ENCODE assay signal across 19 cellular contexts in the genomic region with DNA sequence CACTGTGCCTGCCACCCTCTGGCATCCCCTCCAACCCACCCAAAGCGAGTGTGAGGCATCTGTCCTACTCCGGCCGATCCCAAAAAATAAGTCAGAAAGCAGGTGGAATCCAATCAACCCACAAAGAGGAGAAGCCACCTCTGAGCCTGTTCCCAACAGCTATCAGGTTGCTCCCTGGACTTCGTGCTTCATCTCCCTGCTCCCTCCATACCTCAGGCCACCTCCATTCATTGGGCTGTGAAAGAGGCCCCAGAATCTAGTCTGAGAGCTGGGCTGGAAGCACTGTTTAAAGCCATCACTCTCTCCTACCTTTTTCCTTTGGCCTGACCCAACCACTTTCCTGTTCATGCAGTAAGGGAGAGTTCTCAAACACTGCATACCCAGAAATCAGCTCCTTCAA.
"Had no signal": no experiment of that assay in that cellular context is flagged by ENCODE, and none has a peak within 500 bp of the region (broad histone marks: within the 10 kb centered on the region; RNA-seq: fewer than 3 reads in every experiment).

No MANE protein-coding gene starts in this region.

- H3K4me3 Mint-ChIP-seq: activated naive CD4-positive, alpha-beta T cell treated with anti-CD3 and anti-CD28 coated beads for 36 hours; T-cell had no signal

- DNase-seq: activated naive CD4-positive, alpha-beta T cell treated with anti-CD3 and anti-CD28 coated beads for 36 hours; body of pancreas; central memory CD4-positive, alpha-beta T cell; dorsolateral prefrontal cortex; foreskin fibroblast; glutamatergic neuron; hippocampal formation; islet precursor cell; psoas muscle; right cardiac atrium; stimulated activated CD4-positive, alpha-beta T cell treated with anti-CD3 and anti-CD28 coated beads, Interleukin-15, amount 100 ng/mL, for 24 hours; stimulated activated CD4-positive, alpha-beta T cell treated with anti-CD3 and anti-CD28 coated beads, Interleukin-2, amount 100 ng/mL, for 48 hours; T-cell; upper lobe of left lung had no signal

- H3K4me1 ChIP-seq: psoas muscle, upper lobe of left lung had no signal

- H3K27me3 ChIP-seq: body of pancreas, dorsolateral prefrontal cortex, upper lobe of left lung had no signal

- H3K9me3 ChIP-seq: body of pancreas, psoas muscle, thoracic aorta, upper lobe of left lung had no signal

- H3K27ac Mint-ChIP-seq: activated naive CD4-positive, alpha-beta T cell treated with anti-CD3 and anti-CD28 coated beads for 36 hours; T-cell had no signal

- ATAC-seq: body of pancreas, psoas muscle, right cardiac atrium, SK-N-SH treated with all-trans-retinoic acid at 6 μM for 48 hours, T-cell had no signal

- H3K9me3 Mint-ChIP-seq: activated naive CD4-positive, alpha-beta T cell treated with anti-CD3 and anti-CD28 coated beads for 36 hours; T-cell had no signal

- H3K27ac ChIP-seq: body of pancreas, epithelial cell of prostate, psoas muscle, skin epidermis, thoracic aorta, upper lobe of left lung had no signal

- H3K4me3 ChIP-seq: body of pancreas, dorsolateral prefrontal cortex, lung, psoas muscle, skin epidermis, thoracic aorta, upper lobe of left lung had no signal

- H3K27me3 Mint-ChIP-seq: T-cell had no signal
